Comparison of ENCODE assay signal across 9 cellular contexts in the genomic region with DNA sequence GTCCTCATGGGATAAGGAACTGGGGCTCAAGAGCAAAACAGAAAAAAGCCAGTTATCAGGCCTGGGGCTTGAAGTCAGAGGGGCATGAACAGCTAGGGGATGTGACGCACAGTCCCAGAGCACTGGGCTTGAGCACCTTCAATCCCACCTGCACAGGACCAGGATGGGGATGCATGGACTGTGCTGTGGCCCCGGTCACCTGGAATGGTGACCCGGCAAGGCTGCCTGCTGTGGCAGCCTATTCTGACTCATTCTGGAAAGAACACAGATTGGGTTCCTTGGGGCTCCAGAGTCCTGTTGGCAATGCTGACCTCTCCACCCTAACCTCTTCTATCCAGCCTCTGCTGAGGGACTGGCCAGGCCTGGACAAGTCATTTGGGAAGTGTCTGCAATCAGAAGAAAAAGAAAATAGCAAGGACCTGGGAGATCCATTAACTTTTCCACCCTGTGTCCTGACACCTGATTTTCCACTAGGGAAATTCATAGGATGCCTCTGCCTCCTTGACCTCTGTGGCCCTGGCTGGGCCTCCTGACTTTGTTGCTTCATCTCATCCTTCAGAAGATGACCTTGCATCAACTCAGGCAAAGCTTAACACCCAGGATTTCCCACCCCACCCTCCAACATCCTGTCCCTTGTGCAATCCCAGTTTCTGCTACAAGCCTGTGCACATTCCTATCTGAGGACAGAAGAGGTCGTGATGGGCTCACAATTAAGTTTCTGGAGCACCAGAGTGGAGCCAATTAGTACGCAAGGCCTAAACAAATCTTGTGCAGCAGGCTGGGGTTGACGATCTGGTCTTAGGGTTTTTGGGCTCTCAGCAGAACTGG. TPM values are rescaled to one million over a fixed set of nuclear protein-coding genes. Genes with fewer than 3 reads are reported as not detected.
DNase-seq lines count a peak whose midpoint lies in the region; ATAC-seq, FAIRE-seq and TF ChIP-seq lines count a peak whose summit lies in the region.
"Had no signal": no experiment of that assay in that cellular context is flagged by ENCODE, and none has a peak within 500 bp of the region (broad histone marks: within the 10 kb centered on the region; RNA-seq: fewer than 3 reads in every experiment).

No MANE protein-coding gene starts in this region.

- no peak overlapping the region for H3K4me3 Mint-ChIP-seq in nephron
- H3K4me3 Mint-ChIP-seq in activated T-cell treated with anti-CD3 and anti-CD28 coated beads, Interleukin-2, amount 50 U/mL, for 4 hours: no peak overlapping the region

- dilution Hi-C loops in endothelial cell of umbilical vein (cut with MboI; ENCODE audit: extremely low pct_ligation_motif_present, low sequenced_read_pairs): loop anchor here (10.0 kb wide), 1 partner anchor 56 kb away; no protein-coding TSS in a partner anchor

- H3K9me3 ChIP-seq in endothelial cell of umbilical vein (replicated peaks; ENCODE audit: control insufficient read depth, insufficient read depth, low read length): no peaks in the 10 kb centered on the region

- CTCF ChIA-PET in endothelial cell of umbilical vein (lab: Charles Lee): interaction anchor here (0.8 to 2.8 kb wide), 9 partner anchors 11 to 119 kb away, joined by 3 to 10 read pairs (median 6); no protein-coding TSS in a partner anchor

- TF ChIP-seq POLR2A in NB4 (IDR thresholded peaks at IDR 0.05; ENCODE audit: extremely low read depth, insufficient read length): no peak
- no peak for TF ChIP-seq POLR2A in endothelial cell of umbilical vein (IDR thresholded peaks at IDR 0.05; ENCODE audit: low read depth, low read length)

- H3K9me3 Mint-ChIP-seq in nephron: no peaks in the 10 kb centered on the region
- no peaks in the 10 kb centered on the region for H3K9me3 Mint-ChIP-seq in activated T-cell treated with anti-CD3 and anti-CD28 coated beads, Interleukin-2, amount 50 U/mL, for 4 hours

- no peaks in the 10 kb centered on the region for H3K4me1 ChIP-seq in endothelial cell of umbilical vein (ENCODE audit: control insufficient read depth, extremely low read depth, insufficient read depth, low read length)

- peaks cover 27 to 46% of the 10 kb centered on the region in 2 experiments for H3K27me3 ChIP-seq in endothelial cell of umbilical vein (ENCODE audit: control insufficient read depth in 2 of 2, insufficient read depth in 2 of 2, low read length in 2 of 2)

- intact Hi-C loops in endothelial cell of umbilical vein (cut with micrococcal nuclease): loop anchor here (1.0 kb wide), 1 partner anchor 118 kb away; no protein-coding TSS in a partner anchor

- DNase-seq in AML-193 (lab: John Stamatoyannopoulos, UW): peak; percentile 70 to 74
- DNase-seq in NB4 (ENCODE audit: low read depth): peak; percentile 36
- peak; percentile 47 for DNase-seq in endothelial cell of umbilical vein (ENCODE audit: low read depth, low spot score)
- no peak for DNase-seq in stimulated activated CD4-positive, alpha-beta T cell treated with anti-CD3 and anti-CD28 coated beads, Interleukin-4, amount 100 ng/mL, for 4 hours
- no peak for DNase-seq in SHP77 (lab: John Stamatoyannopoulos, UW)
- DNase-seq in activated T-cell treated with anti-CD3 and anti-CD28 coated beads, Interleukin-2, amount 50 U/mL, for 4 hours: no peak
- DNase-seq: DND-41 had no signal

- no peaks in the 10 kb centered on the region for H3K9me1 ChIP-seq in endothelial cell of umbilical vein (replicated peaks; ENCODE audit: control insufficient read depth, extremely low read depth, insufficient read depth, low read length)

- no peak for ATAC-seq in activated T-cell treated with anti-CD3 and anti-CD28 coated beads, Interleukin-2, amount 50 U/mL, for 4 hours
- ATAC-seq in GM21619 (IDR thresholded peaks at IDR 0.05; ENCODE audit: unreplicated experiment): no peak

- no peaks in the 10 kb centered on the region for H4K20me1 ChIP-seq in endothelial cell of umbilical vein (replicated peaks; ENCODE audit: control insufficient read depth, extremely low read depth, insufficient read depth, low read length)

- peaks cover 19% of the 10 kb centered on the region for H3K4me1 Mint-ChIP-seq in nephron
- no peaks in the 10 kb centered on the region for H3K4me1 Mint-ChIP-seq in activated T-cell treated with anti-CD3 and anti-CD28 coated beads, Interleukin-2, amount 50 U/mL, for 4 hours (ENCODE audit: low read depth)

- FAIRE-seq in endothelial cell of umbilical vein (lab: Jason Lieb, UNC): no peak

- TF ChIP-seq CTCF in NB4 (IDR thresholded peaks at IDR 0.05; ENCODE audit: low read depth, low read length) (no peak), endothelial cell of umbilical vein (IDR thresholded peaks at IDR 0.05; ENCODE audit: extremely low read depth in 1 of 2, insufficient read depth in 1 of 2, low read depth in 1 of 2, low read length in 2 of 2) (peak in 1 of 2 donors; percentile 20), nephron (IDR thresholded peaks at IDR 0.05; ENCODE audit: unreplicated experiment in 3 of 3) (no peak)

- no TSS peak for BruUV-seq in endothelial cell of umbilical vein (replicated peaks; lab: Mats Ljungman, UMichigan)

- POLR2A ChIA-PET in endothelial cell of umbilical vein (lab: Charles Lee): no interaction called here

- no peak overlapping the region for H3K4me3 ChIP-seq in NB4 (ENCODE audit: low read depth, low read length)
- no peak overlapping the region for H3K4me3 ChIP-seq in endothelial cell of umbilical vein (replicated peaks in 1 of 3; ENCODE audit: insufficient read depth in 1 of 3, low read depth in 1 of 3, low read length in 3 of 3)

- no peaks in the 10 kb centered on the region for H3K36me3 ChIP-seq in endothelial cell of umbilical vein (ENCODE audit: control insufficient read depth in 2 of 2, extremely low read depth in 1 of 2, insufficient read depth in 2 of 2, low read length in 2 of 2)

- no peak overlapping the region for H2AFZ ChIP-seq in endothelial cell of umbilical vein (ENCODE audit: low read depth, low read length)

- H3K9ac ChIP-seq in endothelial cell of umbilical vein (replicated peaks; ENCODE audit: extremely low read depth, insufficient read depth, low read length): no peak overlapping the region

- no peaks in the 10 kb centered on the region for H3K79me2 ChIP-seq in endothelial cell of umbilical vein (ENCODE audit: control insufficient read depth, insufficient read depth, low read length)

- H3K4me2 ChIP-seq in endothelial cell of umbilical vein (ENCODE audit: insufficient read depth, low read length): no peak overlapping the region

- H3K36me3 Mint-ChIP-seq in nephron (ENCODE audit: low read depth): no peaks in the 10 kb centered on the region
- H3K36me3 Mint-ChIP-seq in activated T-cell treated with anti-CD3 and anti-CD28 coated beads, Interleukin-2, amount 50 U/mL, for 4 hours (ENCODE audit: insufficient read depth): no peaks in the 10 kb centered on the region

- peaks cover 28% of the 10 kb centered on the region for H3K27me3 Mint-ChIP-seq in nephron (ENCODE audit: low read depth)
- peaks cover 19% of the 10 kb centered on the region for H3K27me3 Mint-ChIP-seq in activated T-cell treated with anti-CD3 and anti-CD28 coated beads, Interleukin-2, amount 50 U/mL, for 4 hours (ENCODE audit: low read depth)

- peak overlapping the region; percentile 21 to 50 (median 25) for H3K27ac Mint-ChIP-seq in nephron

- no peak overlapping the region for H3K27ac ChIP-seq in endothelial cell of umbilical vein (ENCODE audit: insufficient read depth, low read depth, low read length)

TF ChIP-seq in endothelial cell of umbilical vein, 7 proteins besides CTCF, POLR2A, EP300 and RAD21:
- TF ChIP-seq MYC (IDR thresholded peaks at IDR 0.05; ENCODE audit: low read depth, low read length) (no peak), FOS (IDR thresholded peaks at IDR 0.05; ENCODE audit: borderline replicate concordance, insufficient read depth, low read length) (no peak), GATA2 (IDR thresholded peaks at IDR 0.05; ENCODE audit: insufficient read depth, insufficient read length, low read depth, low read length) (no peak), MAX (IDR thresholded peaks at IDR 0.05; ENCODE audit: insufficient read depth, insufficient read length) (no peak), EZH2 (IDR thresholded peaks at IDR 0.05; ENCODE audit: borderline replicate concordance, low read depth, low read length, severe bottlenecking) (no peak), POLR2AphosphoS5 (IDR thresholded peaks at IDR 0.05; ENCODE audit: insufficient read depth, low read depth, low read length) (no peak), JUN (IDR thresholded peaks at IDR 0.05; ENCODE audit: borderline replicate concordance, insufficient read depth, insufficient read length, low read depth) (no peak)
TF ChIP-seq in endothelial cell of umbilical vein: peak in this region for 0.

RNA-seq across cellular contexts. Expression of gene FMOD, which starts 17.9 kb away (rescaled TPM):
- 0.11 TPM in 1 of 2 replicates, not detected in the other for total RNA-seq in endothelial cell of umbilical vein
- polyA plus RNA-seq in endothelial cell of umbilical vein: 0.10 and 0.12 TPM in 2 replicates
- polyA plus RNA-seq in endothelial cell of umbilical vein (2011; cell fraction: cytosol; rRNA removed): 0.09 and 0.14 TPM in 2 replicates
- polyA plus RNA-seq in endothelial cell of umbilical vein (2011; cell fraction: nucleus; rRNA removed): 0.06 TPM in 1 of 2 replicates, not detected in the other
- polyA plus RNA-seq in endothelial cell of umbilical vein (2012): 0.41 and 0.94 TPM in 2 replicates
- 0.23 TPM in 1 of 2 replicates, not detected in the other for polyA minus RNA-seq in endothelial cell of umbilical vein
- not detected for polyA minus RNA-seq in endothelial cell of umbilical vein (2011; cell fraction: cytosol; rRNA and poly(A)+ RNA removed)
- polyA minus RNA-seq in endothelial cell of umbilical vein (2011; cell fraction: nucleus; rRNA and poly(A)+ RNA removed): not detected in 2 replicates
- total RNA-seq in activated T-cell treated with anti-CD3 and anti-CD28 coated beads, Interleukin-2, amount 50 U/mL, for 4 hours: 1 to 10 TPM in 1 of 3 donors, under 1 TPM in 2; 0.19 to 1.1 (median 0.26) TPM

Comparison
In these comparisons a context has a peak if more than half of its experiments do, and no peak if none do; other contexts are left out.
1. DNase-seq: peak in AML-193 (2 of 2), NB4 (single experiment) and endothelial cell of umbilical vein (single experiment); none in stimulated activated CD4-positive, alpha-beta T cell treated with anti-CD3 and anti-CD28 coated beads, Interleukin-4, amount 100 ng/mL, for 4 hours (0 of 2), SHP77 (0 of 2) and activated T-cell treated with anti-CD3 and anti-CD28 coated beads, Interleukin-2, amount 50 U/mL, for 4 hours (single experiment).